1 cellular context compared by ENCODE assay signal in the genomic region with DNA sequence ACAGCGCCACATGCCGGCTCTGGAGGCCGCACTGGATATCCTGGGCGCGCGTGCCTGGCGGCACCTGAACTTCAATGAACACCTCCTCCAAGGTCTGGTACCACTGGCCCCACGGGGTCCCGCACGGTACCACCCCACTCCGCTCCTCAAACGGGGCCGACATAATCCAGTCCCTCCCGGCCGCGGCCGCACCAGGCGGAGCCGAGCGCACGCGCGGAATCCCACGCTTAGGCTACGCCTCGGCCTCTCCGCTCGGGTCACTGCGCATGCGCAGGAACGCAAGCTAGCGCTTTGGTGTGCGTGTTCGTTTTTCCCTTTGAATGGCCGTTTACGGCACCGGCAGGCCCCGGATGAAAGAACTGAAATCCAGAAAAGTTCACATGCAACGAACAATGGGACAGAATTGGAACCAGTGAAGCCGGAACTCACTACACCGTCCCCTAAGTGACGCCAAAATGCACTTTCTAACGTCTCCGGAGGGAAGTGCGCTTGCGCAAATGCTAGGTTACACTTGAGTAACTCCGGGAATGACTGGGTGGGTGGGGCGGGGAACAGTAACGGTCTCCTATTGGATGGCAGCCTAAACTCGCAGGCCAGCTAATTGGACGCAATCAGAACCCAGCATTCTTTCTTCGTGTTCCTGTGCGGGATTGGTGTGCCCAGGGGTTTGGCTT.
A peak's percentile ranks its signal among the peaks of the same experiment; 100 is the strongest.
TF ChIP-seq lines count a peak whose summit lies in the region.

A gene with protein sequence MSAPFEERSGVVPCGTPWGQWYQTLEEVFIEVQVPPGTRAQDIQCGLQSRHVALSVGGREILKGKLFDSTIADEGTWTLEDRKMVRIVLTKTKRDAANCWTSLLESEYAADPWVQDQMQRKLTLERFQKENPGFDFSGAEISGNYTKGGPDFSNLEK (minus strand): TSS at position 215 of the 674 bp plus-strand sequence. CDS start 52 bp downstream, at position 163.

TF ChIP-seq in HepG2, 621 proteins besides CTCF, POLR2A, EP300 and RAD21 (continued from another document and continues in another):
- TF ChIP-seq, protein P1, sequence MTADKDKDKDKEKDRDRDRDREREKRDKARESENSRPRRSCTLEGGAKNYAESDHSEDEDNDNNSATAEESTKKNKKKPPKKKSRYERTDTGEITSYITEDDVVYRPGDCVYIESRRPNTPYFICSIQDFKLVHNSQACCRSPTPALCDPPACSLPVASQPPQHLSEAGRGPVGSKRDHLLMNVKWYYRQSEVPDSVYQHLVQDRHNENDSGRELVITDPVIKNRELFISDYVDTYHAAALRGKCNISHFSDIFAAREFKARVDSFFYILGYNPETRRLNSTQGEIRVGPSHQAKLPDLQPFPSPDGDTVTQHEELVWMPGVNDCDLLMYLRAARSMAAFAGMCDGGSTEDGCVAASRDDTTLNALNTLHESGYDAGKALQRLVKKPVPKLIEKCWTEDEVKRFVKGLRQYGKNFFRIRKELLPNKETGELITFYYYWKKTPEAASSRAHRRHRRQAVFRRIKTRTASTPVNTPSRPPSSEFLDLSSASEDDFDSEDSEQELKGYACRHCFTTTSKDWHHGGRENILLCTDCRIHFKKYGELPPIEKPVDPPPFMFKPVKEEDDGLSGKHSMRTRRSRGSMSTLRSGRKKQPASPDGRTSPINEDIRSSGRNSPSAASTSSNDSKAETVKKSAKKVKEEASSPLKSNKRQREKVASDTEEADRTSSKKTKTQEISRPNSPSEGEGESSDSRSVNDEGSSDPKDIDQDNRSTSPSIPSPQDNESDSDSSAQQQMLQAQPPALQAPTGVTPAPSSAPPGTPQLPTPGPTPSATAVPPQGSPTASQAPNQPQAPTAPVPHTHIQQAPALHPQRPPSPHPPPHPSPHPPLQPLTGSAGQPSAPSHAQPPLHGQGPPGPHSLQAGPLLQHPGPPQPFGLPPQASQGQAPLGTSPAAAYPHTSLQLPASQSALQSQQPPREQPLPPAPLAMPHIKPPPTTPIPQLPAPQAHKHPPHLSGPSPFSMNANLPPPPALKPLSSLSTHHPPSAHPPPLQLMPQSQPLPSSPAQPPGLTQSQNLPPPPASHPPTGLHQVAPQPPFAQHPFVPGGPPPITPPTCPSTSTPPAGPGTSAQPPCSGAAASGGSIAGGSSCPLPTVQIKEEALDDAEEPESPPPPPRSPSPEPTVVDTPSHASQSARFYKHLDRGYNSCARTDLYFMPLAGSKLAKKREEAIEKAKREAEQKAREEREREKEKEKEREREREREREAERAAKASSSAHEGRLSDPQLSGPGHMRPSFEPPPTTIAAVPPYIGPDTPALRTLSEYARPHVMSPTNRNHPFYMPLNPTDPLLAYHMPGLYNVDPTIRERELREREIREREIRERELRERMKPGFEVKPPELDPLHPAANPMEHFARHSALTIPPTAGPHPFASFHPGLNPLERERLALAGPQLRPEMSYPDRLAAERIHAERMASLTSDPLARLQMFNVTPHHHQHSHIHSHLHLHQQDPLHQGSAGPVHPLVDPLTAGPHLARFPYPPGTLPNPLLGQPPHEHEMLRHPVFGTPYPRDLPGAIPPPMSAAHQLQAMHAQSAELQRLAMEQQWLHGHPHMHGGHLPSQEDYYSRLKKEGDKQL (CRISPR knock-in tag; IDR thresholded peaks at IDR 0.05; ENCODE audit: low read depth) = no peak
- TF ChIP-seq CEBPG (CRISPR knock-in tag; IDR thresholded peaks at IDR 0.05) = peak; percentile 65
- TF ChIP-seq HMG20B (CRISPR knock-in tag; conservative IDR thresholded peaks at IDR 0.05) = no peak
- TF ChIP-seq ZKSCAN1 (IDR thresholded peaks at IDR 0.05; ENCODE audit: low read length) = no peak
- no peak for TF ChIP-seq SRSF9 (IDR thresholded peaks at IDR 0.05; ENCODE audit: borderline replicate concordance, insufficient read depth, low read depth, low read length, poor library complexity, severe bottlenecking)
- TF ChIP-seq, protein P2, sequence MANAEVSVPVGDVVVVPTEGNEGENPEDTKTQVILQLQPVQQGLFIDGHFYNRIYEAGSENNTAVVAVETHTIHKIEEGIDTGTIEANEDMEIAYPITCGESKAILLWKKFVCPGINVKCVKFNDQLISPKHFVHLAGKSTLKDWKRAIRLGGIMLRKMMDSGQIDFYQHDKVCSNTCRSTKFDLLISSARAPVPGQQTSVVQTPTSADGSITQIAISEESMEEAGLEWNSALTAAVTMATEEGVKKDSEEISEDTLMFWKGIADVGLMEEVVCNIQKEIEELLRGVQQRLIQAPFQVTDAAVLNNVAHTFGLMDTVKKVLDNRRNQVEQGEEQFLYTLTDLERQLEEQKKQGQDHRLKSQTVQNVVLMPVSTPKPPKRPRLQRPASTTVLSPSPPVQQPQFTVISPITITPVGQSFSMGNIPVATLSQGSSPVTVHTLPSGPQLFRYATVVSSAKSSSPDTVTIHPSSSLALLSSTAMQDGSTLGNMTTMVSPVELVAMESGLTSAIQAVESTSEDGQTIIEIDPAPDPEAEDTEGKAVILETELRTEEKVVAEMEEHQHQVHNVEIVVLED (CRISPR knock-in tag; IDR thresholded peaks at IDR 0.05; ENCODE audit: borderline replicate concordance) = peak; percentile 87
- no peak for TF ChIP-seq SETDB1 (CRISPR knock-in tag; IDR thresholded peaks at IDR 0.05; ENCODE audit: borderline replicate concordance)
- TF ChIP-seq ZBTB3 (CRISPR knock-in tag; IDR thresholded peaks at IDR 0.05; ENCODE audit: borderline replicate concordance, low read depth) = peak; percentile 52; the same call in 1 of the 2 replicates
- TF ChIP-seq FOXJ3 (CRISPR knock-in tag; IDR thresholded peaks at IDR 0.05; ENCODE audit: borderline replicate concordance) = no peak; the same call in 1 of the 2 replicates
- no peak for TF ChIP-seq HOXD1 (CRISPR knock-in tag; IDR thresholded peaks at IDR 0.05)
- TF ChIP-seq BCL6 (CRISPR knock-in tag; IDR thresholded peaks at IDR 0.05) = peak; percentile 16; the same call in 1 of the 2 replicates
- no peak for TF ChIP-seq DNMT1 (CRISPR knock-in tag; IDR thresholded peaks at IDR 0.05)
- TF ChIP-seq REPIN1 (CRISPR knock-in tag; IDR thresholded peaks at IDR 0.05; ENCODE audit: borderline replicate concordance, low read depth) = peak; percentile 87
- TF ChIP-seq PITX1 (CRISPR knock-in tag; IDR thresholded peaks at IDR 0.05) = no peak
- TF ChIP-seq DR1 (CRISPR knock-in tag; IDR thresholded peaks at IDR 0.05) = peak; percentile 69
- no peak for TF ChIP-seq ZNF260 (CRISPR knock-in tag; IDR thresholded peaks at IDR 0.05; ENCODE audit: borderline replicate concordance, low read depth)
- no peak for TF ChIP-seq JDP2 (CRISPR knock-in tag; IDR thresholded peaks at IDR 0.05; ENCODE audit: borderline replicate concordance)
- TF ChIP-seq ZNF44 (CRISPR knock-in tag; IDR thresholded peaks at IDR 0.05) = peak; percentile 29; the same call in 1 of the 2 replicates
- no peak for TF ChIP-seq HOXA7 (CRISPR knock-in tag; IDR thresholded peaks at IDR 0.05)
- TF ChIP-seq THYN1 (CRISPR knock-in tag; IDR thresholded peaks at IDR 0.05; ENCODE audit: borderline replicate concordance, low read depth) = 0 out of 2 replicates have a peak, but pooled peaks have one; percentile 44
- peak; percentile 93 for TF ChIP-seq TOPORS (CRISPR knock-in tag; IDR thresholded peaks at IDR 0.05)
- TF ChIP-seq, protein P3, sequence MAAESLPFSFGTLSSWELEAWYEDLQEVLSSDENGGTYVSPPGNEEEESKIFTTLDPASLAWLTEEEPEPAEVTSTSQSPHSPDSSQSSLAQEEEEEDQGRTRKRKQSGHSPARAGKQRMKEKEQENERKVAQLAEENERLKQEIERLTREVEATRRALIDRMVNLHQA (CRISPR knock-in tag; IDR thresholded peaks at IDR 0.05) = no peak
- TF ChIP-seq, protein P4, sequence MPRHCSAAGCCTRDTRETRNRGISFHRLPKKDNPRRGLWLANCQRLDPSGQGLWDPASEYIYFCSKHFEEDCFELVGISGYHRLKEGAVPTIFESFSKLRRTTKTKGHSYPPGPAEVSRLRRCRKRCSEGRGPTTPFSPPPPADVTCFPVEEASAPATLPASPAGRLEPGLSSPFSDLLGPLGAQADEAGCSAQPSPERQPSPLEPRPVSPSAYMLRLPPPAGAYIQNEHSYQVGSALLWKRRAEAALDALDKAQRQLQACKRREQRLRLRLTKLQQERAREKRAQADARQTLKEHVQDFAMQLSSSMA (CRISPR knock-in tag; IDR thresholded peaks at IDR 0.05) = no peak
- no peak for TF ChIP-seq DPF2 (CRISPR knock-in tag; IDR thresholded peaks at IDR 0.05; ENCODE audit: borderline replicate concordance, low read depth)
- no peak for TF ChIP-seq ZNF672 (CRISPR knock-in tag; IDR thresholded peaks at IDR 0.05)
- TF ChIP-seq ISL2 (CRISPR knock-in tag; IDR thresholded peaks at IDR 0.05) = peak; percentile 47; the same call in 1 of the 2 replicates
- TF ChIP-seq ZNF75D (CRISPR knock-in tag; IDR thresholded peaks at IDR 0.05; ENCODE audit: borderline replicate concordance) = no peak
- peak; percentile 81 for TF ChIP-seq ZNF883 (CRISPR knock-in tag; IDR thresholded peaks at IDR 0.05; ENCODE audit: not compliant biosample characterization)
- no peak for TF ChIP-seq ZBTB8A (CRISPR knock-in tag; IDR thresholded peaks at IDR 0.05; ENCODE audit: borderline replicate concordance, low read depth)
- TF ChIP-seq, protein P5, sequence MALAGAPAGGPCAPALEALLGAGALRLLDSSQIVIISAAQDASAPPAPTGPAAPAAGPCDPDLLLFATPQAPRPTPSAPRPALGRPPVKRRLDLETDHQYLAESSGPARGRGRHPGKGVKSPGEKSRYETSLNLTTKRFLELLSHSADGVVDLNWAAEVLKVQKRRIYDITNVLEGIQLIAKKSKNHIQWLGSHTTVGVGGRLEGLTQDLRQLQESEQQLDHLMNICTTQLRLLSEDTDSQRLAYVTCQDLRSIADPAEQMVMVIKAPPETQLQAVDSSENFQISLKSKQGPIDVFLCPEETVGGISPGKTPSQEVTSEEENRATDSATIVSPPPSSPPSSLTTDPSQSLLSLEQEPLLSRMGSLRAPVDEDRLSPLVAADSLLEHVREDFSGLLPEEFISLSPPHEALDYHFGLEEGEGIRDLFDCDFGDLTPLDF (CRISPR knock-in tag; IDR thresholded peaks at IDR 0.05) = 0 out of 2 replicates have a peak, but pooled peaks have one; percentile 65
- TF ChIP-seq CREB1 (IDR thresholded peaks at IDR 0.05) = peak; percentile 38
- TF ChIP-seq CREB1 (CRISPR knock-in tag; IDR thresholded peaks at IDR 0.05) = peak; percentile 61; the same call in 1 of the 2 replicates
- no peak for TF ChIP-seq GFI1 (CRISPR knock-in tag; IDR thresholded peaks at IDR 0.05; ENCODE audit: borderline replicate concordance)
- TF ChIP-seq GLI4 (CRISPR knock-in tag; IDR thresholded peaks at IDR 0.05; ENCODE audit: borderline replicate concordance) = peak; percentile 78; the same call in 1 of the 2 replicates
- TF ChIP-seq KAT7 (CRISPR knock-in tag; IDR thresholded peaks at IDR 0.05; ENCODE audit: borderline replicate concordance) = peak; percentile 75; the same call in 1 of the 2 replicates
- no peak for TF ChIP-seq IKZF1 (IDR thresholded peaks at IDR 0.05)
- no peak for TF ChIP-seq PCBP1 (IDR thresholded peaks at IDR 0.05; ENCODE audit: borderline replicate concordance, low read depth, low read length)
- TF ChIP-seq, protein P6, sequence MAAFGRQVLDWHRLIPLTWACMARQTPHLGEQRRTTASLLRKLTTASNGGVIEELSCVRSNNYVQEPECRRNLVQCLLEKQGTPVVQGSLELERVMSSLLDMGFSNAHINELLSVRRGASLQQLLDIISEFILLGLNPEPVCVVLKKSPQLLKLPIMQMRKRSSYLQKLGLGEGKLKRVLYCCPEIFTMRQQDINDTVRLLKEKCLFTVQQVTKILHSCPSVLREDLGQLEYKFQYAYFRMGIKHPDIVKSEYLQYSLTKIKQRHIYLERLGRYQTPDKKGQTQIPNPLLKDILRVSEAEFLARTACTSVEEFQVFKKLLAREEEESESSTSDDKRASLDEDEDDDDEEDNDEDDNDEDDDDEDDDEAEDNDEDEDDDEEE (CRISPR knock-in tag; IDR thresholded peaks at IDR 0.05) = 0 out of 2 replicates have a peak, but pooled peaks have one; percentile 9
- no peak for TF ChIP-seq MBD4 (IDR thresholded peaks at IDR 0.05; ENCODE audit: borderline replicate concordance, low read length)
- no peak for TF ChIP-seq RARG (CRISPR knock-in tag; IDR thresholded peaks at IDR 0.05; ENCODE audit: low read depth)
- TF ChIP-seq SMC3 (IDR thresholded peaks at IDR 0.05; ENCODE audit: low read length) = no peak
- TF ChIP-seq BRD4 (CRISPR knock-in tag; IDR thresholded peaks at IDR 0.05) = peak; percentile 74
- TF ChIP-seq HES4 (CRISPR knock-in tag; IDR thresholded peaks at IDR 0.05; ENCODE audit: borderline replicate concordance) = no peak
- TF ChIP-seq, protein P7, sequence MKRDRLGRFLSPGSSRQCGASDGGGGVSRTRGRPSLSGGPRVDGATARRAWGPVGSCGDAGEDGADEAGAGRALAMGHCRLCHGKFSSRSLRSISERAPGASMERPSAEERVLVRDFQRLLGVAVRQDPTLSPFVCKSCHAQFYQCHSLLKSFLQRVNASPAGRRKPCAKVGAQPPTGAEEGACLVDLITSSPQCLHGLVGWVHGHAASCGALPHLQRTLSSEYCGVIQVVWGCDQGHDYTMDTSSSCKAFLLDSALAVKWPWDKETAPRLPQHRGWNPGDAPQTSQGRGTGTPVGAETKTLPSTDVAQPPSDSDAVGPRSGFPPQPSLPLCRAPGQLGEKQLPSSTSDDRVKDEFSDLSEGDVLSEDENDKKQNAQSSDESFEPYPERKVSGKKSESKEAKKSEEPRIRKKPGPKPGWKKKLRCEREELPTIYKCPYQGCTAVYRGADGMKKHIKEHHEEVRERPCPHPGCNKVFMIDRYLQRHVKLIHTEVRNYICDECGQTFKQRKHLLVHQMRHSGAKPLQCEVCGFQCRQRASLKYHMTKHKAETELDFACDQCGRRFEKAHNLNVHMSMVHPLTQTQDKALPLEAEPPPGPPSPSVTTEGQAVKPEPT (CRISPR knock-in tag; IDR thresholded peaks at IDR 0.05; ENCODE audit: low read depth) = no peak
- TF ChIP-seq, protein P8, sequence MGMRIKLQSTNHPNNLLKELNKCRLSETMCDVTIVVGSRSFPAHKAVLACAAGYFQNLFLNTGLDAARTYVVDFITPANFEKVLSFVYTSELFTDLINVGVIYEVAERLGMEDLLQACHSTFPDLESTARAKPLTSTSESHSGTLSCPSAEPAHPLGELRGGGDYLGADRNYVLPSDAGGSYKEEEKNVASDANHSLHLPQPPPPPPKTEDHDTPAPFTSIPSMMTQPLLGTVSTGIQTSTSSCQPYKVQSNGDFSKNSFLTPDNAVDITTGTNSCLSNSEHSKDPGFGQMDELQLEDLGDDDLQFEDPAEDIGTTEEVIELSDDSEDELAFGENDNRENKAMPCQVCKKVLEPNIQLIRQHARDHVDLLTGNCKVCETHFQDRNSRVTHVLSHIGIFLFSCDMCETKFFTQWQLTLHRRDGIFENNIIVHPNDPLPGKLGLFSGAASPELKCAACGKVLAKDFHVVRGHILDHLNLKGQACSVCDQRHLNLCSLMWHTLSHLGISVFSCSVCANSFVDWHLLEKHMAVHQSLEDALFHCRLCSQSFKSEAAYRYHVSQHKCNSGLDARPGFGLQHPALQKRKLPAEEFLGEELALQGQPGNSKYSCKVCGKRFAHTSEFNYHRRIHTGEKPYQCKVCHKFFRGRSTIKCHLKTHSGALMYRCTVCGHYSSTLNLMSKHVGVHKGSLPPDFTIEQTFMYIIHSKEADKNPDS (CRISPR knock-in tag; IDR thresholded peaks at IDR 0.05) = no peak
- no peak; the same call in 1 of the 2 replicates for TF ChIP-seq PAWR (CRISPR knock-in tag; IDR thresholded peaks at IDR 0.05; ENCODE audit: borderline replicate concordance)
